Comparison of ENCODE assay signal across 16 cellular contexts in the genomic region with DNA sequence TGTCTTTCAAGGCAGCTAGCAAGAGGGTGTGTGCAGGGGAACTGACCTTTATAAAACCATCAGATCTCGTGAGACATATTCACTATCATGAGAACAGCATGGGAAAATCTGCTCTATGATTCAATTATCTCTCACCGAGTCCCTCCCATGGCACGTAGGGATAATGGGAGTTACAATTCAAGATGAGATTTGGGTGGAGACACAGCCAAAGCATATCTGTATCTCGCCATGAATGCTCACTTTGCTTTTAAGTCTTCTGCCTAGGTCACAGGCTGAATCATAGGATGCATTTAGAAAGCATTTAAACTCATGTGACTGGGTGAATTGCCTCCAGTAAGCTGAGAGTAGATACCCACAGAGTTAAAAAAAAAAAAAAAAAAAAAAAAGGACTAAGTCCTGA.
DNase-seq lines count a peak whose midpoint lies in the region; ATAC-seq and TF ChIP-seq lines count a peak whose summit lies in the region.
"Had no signal": no experiment of that assay in that cellular context is flagged by ENCODE, and none has a peak within 500 bp of the region (broad histone marks: within the 10 kb centered on the region; RNA-seq: fewer than 3 reads in every experiment).

No MANE protein-coding gene starts in this region.

- H3K27ac Mint-ChIP-seq in mesothelial cell of epicardium = no peak overlapping the region
- H3K27ac Mint-ChIP-seq: CD4-positive, alpha-beta memory T cell; HFFc6 had no signal

- no peak overlapping the region for H3K4me3 Mint-ChIP-seq in mesothelial cell of epicardium
- H3K4me3 Mint-ChIP-seq: CD4-positive, alpha-beta memory T cell; HFFc6 had no signal

- H3K9me3 Mint-ChIP-seq in mesothelial cell of epicardium = peaks cover 15% of the 10 kb centered on the region

- DNase-seq in OCI-M1 (lab: John Stamatoyannopoulos, UW) = peak; percentile 3
- peak; percentile 9 for DNase-seq in choroid plexus epithelial cell (ENCODE audit: low read depth)
- peak; percentile 17 for DNase-seq in myocyte (ENCODE audit: low read depth)
- no peak for DNase-seq in stimulated activated CD4-positive, alpha-beta T cell treated with anti-CD3 and anti-CD28 coated beads, Interleukin-12 subunit alpha, Interleukin-12 subunit beta, amount 100 ng/mL, for 4 hours
- DNase-seq in mesothelial cell of epicardium (ENCODE audit: low spot score in 2 of 2, unreplicated experiment in 2 of 2) = no peak
- DNase-seq: C1 segment of cervical spinal cord; Calu3; CD4-positive, alpha-beta memory T cell; COR-L47; DMS53; DMS79 treated with DMSO at 0.1 percent for 48 hours; GF-D8; GOT3; HFFc6 had no signal

- peaks cover 3% of the 10 kb centered on the region for H3K36me3 Mint-ChIP-seq in mesothelial cell of epicardium
- H3K36me3 Mint-ChIP-seq: CD4-positive, alpha-beta memory T cell had no signal

- no peak for ATAC-seq in HG03565 (IDR thresholded peaks at IDR 0.05; ENCODE audit: unreplicated experiment)

- no peaks in the 10 kb centered on the region for H3K27me3 Mint-ChIP-seq in mesothelial cell of epicardium (ENCODE audit: low read depth)
- H3K27me3 Mint-ChIP-seq: CD4-positive, alpha-beta memory T cell had no signal

- TF ChIP-seq CTCF in choroid plexus epithelial cell (conservative IDR thresholded peaks at IDR 0.05; ENCODE audit: low read depth, low read length) (no peak), mesothelial cell of epicardium (IDR thresholded peaks at IDR 0.05; ENCODE audit: unreplicated experiment) (no peak)

- no peak overlapping the region for H3K4me3 ChIP-seq in choroid plexus epithelial cell (ENCODE audit: low read depth, low read length)
- H3K4me3 ChIP-seq: HAP-1 had no signal

- no peaks in the 10 kb centered on the region for H3K4me1 Mint-ChIP-seq in mesothelial cell of epicardium
- H3K4me1 Mint-ChIP-seq: CD4-positive, alpha-beta memory T cell had no signal

Comparison
In these comparisons a context has a peak if more than half of its experiments do, and no peak if none do; other contexts are left out.
1. DNase-seq: peak in OCI-M1 (single experiment), choroid plexus epithelial cell (single experiment) and myocyte (single experiment); none in stimulated activated CD4-positive, alpha-beta T cell treated with anti-CD3 and anti-CD28 coated beads, Interleukin-12 subunit alpha, Interleukin-12 subunit beta, amount 100 ng/mL, for 4 hours (single experiment) and mesothelial cell of epicardium (0 of 2).